ENCODE assay signal across 2 cellular contexts in the genomic region with DNA sequence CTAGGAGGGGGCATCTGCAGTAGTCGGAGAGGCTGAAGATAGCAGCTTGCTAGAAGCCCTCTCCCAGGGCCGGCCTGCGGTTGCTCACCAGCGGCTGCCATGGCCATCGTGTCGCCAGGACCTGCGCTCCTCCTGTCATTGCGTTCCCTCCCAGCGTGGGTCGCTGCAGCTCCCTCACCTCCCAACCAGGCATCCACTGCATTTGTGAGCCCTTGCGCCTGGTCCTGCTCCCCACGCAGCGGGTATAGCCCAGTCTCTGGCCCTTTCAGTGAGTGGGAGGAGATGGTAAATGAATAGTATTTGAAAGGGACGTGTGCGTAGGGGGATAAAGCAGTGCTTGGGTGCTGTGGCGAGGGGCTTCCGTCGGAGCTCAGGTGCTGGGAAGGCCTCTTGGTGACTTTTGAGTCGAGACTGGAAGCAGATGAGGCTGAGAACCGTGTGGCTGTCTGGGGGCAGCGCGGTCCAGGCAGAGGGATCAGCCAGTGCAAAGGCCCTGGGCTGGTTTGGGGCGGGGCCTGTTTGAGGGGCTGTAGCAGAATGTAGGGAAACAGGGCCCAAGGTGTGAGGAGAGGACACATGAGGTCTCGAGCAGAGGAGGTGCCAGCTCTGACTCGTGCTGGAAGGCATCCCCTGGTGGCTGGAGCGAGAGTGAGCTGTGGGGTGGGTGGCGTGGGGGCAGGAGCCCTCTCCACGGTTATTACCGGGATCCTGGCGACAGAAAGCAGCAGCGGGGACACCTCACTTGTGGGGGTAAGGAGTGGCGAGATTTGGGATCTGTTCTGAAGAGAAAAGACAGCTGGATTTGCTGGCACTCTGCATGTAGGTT.
TF ChIP-seq lines count a peak whose summit lies in the region.

No MANE protein-coding gene starts in this region.

TF ChIP-seq in HEK293, 187 proteins besides CTCF, POLR2A, EP300 and RAD21:
- peak; percentile 16; the same call in 1 of the 2 replicates for TF ChIP-seq EGR2 (tag by site-specific recombination; IDR thresholded peaks at IDR 0.05; ENCODE audit: low read depth)
- TF ChIP-seq ZBTB17 (tag by site-specific recombination; IDR thresholded peaks at IDR 0.05), result no peak
- TF ChIP-seq ZNF623 (tag by site-specific recombination; IDR thresholded peaks at IDR 0.05), result peak; percentile 68
- TF ChIP-seq, protein P1, sequence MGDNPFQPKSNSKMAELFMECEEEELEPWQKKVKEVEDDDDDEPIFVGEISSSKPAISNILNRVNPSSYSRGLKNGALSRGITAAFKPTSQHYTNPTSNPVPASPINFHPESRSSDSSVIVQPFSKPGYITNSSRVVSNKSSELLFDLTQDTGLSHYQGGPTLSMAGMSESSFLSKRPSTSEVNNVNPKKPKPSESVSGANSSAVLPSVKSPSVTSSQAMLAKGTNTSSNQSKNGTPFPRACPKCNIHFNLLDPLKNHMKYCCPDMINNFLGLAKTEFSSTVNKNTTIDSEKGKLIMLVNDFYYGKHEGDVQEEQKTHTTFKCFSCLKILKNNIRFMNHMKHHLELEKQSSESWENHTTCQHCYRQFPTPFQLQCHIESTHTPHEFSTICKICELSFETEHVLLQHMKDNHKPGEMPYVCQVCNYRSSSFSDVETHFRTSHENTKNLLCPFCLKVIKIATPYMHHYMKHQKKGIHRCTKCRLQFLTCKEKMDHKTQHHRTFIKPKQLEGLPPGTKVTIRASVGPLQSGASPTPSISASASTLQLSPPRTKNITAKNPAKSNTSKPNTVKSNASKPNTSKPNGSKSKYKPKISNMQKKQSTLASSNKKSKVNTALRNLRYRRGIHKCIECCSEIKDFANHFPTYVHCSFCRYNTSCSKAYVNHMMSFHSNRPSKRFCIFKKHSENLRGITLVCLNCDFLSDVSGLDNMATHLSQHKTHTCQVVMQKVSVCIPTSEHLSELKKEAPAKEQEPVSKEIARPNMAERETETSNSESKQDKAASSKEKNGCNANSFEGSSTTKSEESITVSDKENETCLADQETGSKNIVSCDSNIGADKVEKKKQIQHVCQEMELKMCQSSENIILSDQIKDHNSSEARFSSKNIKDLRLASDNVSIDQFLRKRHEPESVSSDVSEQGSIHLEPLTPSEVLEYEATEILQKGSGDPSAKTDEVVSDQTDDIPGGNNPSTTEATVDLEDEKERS (tag by site-specific recombination; IDR thresholded peaks at IDR 0.05), result no peak
- no peak for TF ChIP-seq ZNF416 (tag by site-specific recombination; IDR thresholded peaks at IDR 0.05)
- TF ChIP-seq GLI2 (tag by site-specific recombination; IDR thresholded peaks at IDR 0.05; ENCODE audit: borderline replicate concordance, low read depth), result no peak

TF ChIP-seq in K562, 482 proteins besides CTCF, POLR2A, EP300 and RAD21:
- TF ChIP-seq NFE2L1 (tag; IDR thresholded peaks at IDR 0.05; ENCODE audit: borderline replicate concordance, low read depth) (no peak), SRSF1 (IDR thresholded peaks at IDR 0.05; ENCODE audit: low read depth, low read length) (no peak), KDM4B (IDR thresholded peaks at IDR 0.05; ENCODE audit: borderline replicate concordance in 2 of 2, low read depth in 1 of 2) (no peak)
- TF ChIP-seq, protein P2, sequence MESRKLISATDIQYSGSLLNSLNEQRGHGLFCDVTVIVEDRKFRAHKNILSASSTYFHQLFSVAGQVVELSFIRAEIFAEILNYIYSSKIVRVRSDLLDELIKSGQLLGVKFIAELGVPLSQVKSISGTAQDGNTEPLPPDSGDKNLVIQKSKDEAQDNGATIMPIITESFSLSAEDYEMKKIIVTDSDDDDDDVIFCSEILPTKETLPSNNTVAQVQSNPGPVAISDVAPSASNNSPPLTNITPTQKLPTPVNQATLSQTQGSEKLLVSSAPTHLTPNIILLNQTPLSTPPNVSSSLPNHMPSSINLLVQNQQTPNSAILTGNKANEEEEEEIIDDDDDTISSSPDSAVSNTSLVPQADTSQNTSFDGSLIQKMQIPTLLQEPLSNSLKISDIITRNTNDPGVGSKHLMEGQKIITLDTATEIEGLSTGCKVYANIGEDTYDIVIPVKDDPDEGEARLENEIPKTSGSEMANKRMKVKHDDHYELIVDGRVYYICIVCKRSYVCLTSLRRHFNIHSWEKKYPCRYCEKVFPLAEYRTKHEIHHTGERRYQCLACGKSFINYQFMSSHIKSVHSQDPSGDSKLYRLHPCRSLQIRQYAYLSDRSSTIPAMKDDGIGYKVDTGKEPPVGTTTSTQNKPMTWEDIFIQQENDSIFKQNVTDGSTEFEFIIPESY (CRISPR knock-in tag; IDR thresholded peaks at IDR 0.05), result peak; percentile 79
